13 cellular contexts compared by ENCODE assay signal in the genomic region with DNA sequence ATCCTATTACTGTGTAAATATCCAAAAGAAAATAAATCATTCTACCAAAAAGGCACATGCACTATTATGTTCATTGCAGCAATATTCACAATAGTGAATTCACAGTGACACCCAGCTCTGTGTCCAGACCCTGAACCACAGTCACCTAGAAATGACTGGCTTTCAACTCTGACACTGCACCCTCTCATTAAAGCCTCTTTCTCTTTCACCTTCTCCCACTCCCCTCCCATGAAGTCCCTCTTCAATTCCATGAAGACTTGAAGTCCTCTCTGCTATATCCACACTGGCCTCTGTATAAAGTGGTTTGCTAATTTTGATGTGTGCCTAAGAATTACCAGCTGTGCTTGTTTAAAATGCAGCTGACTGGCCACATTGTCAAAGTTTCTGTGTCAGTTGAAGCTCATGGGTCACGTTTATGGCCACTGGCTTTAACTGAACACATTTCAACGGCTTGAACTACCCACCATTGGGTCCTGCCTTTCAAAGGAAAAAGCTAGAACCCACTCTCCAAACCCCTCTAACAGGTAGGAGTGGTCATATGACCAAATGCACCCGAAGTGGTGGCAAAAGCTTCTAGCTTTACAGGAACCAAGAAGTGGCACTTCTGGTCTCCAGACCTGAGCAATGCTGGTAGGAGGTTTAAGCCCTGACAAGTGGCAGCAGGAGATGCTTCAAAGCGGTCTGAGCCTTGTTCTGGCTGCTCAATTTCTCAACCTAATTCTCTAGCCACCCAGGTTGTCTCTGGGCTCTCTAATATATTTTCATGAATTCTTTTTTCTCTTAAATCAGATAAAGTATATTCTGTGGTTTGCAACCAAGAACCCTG.
A peak's percentile ranks its signal among the peaks of the same experiment; 100 is the strongest.
DNase-seq lines count a peak whose midpoint lies in the region; ATAC-seq lines count a peak whose summit lies in the region.
"Had no signal": no experiment of that assay in that cellular context is flagged by ENCODE, and none has a peak within 500 bp of the region (broad histone marks: within the 10 kb centered on the region; RNA-seq: fewer than 3 reads in every experiment).

No MANE protein-coding gene starts in this region.

- DNase-seq in NCI-H69 (lab: John Stamatoyannopoulos, UW) (peak; percentile 67), NK-92 (lab: John Stamatoyannopoulos, UW; ENCODE audit: unreplicated experiment) (no peak), globus pallidus (ENCODE audit: low spot score) (no peak), NCI-H2029 (lab: John Stamatoyannopoulos, UW) (no peak)
- DNase-seq in activated CD4-positive, alpha-beta T cell treated with anti-CD3 and anti-CD28 coated beads for 1 hour, result no peak
- DNase-seq: activated CD4-positive, alpha-beta T cell treated with anti-CD3 and anti-CD28 coated beads, Interleukin-2, amount 10 ng/mL, durations not matched to agents 7 days and 5 days; naive B cell; NCI-H187 treated with DMSO at 0.1 percent for 48 hours; Right ventricle myocardium superior; stimulated activated CD4-positive, alpha-beta T cell treated with anti-CD3 and anti-CD28 coated beads, Interleukin-1b, Interleukin-23, amount 100 ng/mL, for 48 hours had no signal

- ATAC-seq in GM18498 (IDR thresholded peaks at IDR 0.05; ENCODE audit: unreplicated experiment), result peak; percentile 62
- peak; percentile 44 for ATAC-seq in GM19455 (IDR thresholded peaks at IDR 0.05; ENCODE audit: unreplicated experiment)
- ATAC-seq in HG02885 (IDR thresholded peaks at IDR 0.05; ENCODE audit: poor library complexity, unreplicated experiment), result peak; percentile 53
